In genomic region chr5:150580917-150581316, GRCh38 we compare ENCODE assay signal across 1 cellular context.
TF ChIP-seq lines count a peak whose summit lies in the region.

No MANE protein-coding gene starts in this region.

TF ChIP-seq in HepG2, 621 proteins besides CTCF, POLR2A, EP300 and RAD21 (continued from another document):
- TF ChIP-seq, protein P1, sequence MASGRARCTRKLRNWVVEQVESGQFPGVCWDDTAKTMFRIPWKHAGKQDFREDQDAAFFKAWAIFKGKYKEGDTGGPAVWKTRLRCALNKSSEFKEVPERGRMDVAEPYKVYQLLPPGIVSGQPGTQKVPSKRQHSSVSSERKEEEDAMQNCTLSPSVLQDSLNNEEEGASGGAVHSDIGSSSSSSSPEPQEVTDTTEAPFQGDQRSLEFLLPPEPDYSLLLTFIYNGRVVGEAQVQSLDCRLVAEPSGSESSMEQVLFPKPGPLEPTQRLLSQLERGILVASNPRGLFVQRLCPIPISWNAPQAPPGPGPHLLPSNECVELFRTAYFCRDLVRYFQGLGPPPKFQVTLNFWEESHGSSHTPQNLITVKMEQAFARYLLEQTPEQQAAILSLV (CRISPR knock-in tag; IDR thresholded peaks at IDR 0.05; ENCODE audit: borderline replicate concordance) = no peak
- TF ChIP-seq ZNF138 (CRISPR knock-in tag; IDR thresholded peaks at IDR 0.05; ENCODE audit: low read depth) = no peak
- no peak for TF ChIP-seq TCF12 (IDR thresholded peaks at IDR 0.05)
- TF ChIP-seq TCF12 (CRISPR knock-in tag; IDR thresholded peaks at IDR 0.05) = no peak
- no peak for TF ChIP-seq ZBTB14 (CRISPR knock-in tag; IDR thresholded peaks at IDR 0.05)
- TF ChIP-seq ZFP90 (CRISPR knock-in tag; IDR thresholded peaks at IDR 0.05; ENCODE audit: borderline replicate concordance) = no peak
- no peak for TF ChIP-seq BRD4 (CRISPR knock-in tag; IDR thresholded peaks at IDR 0.05)
- peak; percentile 65 for TF ChIP-seq ZNF18 (CRISPR knock-in tag; IDR thresholded peaks at IDR 0.05; ENCODE audit: insufficient replicate concordance)
- no peak for TF ChIP-seq SIN3A (IDR thresholded peaks at IDR 0.05; ENCODE audit: borderline replicate concordance, low read depth, low read length)
- TF ChIP-seq ZNF17 (CRISPR knock-in tag; IDR thresholded peaks at IDR 0.05) = no peak
- TF ChIP-seq HNF4A (CRISPR knock-in tag; IDR thresholded peaks at IDR 0.05) = peak; percentile 16; the same call in 1 of the 2 replicates
- TF ChIP-seq, protein P2, sequence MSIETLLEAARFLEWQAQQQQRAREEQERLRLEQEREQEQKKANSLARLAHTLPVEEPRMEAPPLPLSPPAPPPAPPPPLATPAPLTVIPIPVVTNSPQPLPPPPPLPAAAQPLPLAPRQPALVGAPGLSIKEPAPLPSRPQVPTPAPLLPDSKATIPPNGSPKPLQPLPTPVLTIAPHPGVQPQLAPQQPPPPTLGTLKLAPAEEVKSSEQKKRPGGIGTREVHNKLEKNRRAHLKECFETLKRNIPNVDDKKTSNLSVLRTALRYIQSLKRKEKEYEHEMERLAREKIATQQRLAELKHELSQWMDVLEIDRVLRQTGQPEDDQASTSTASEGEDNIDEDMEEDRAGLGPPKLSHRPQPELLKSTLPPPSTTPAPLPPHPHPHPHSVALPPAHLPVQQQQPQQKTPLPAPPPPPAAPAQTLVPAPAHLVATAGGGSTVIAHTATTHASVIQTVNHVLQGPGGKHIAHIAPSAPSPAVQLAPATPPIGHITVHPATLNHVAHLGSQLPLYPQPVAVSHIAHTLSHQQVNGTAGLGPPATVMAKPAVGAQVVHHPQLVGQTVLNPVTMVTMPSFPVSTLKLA (IDR thresholded peaks at IDR 0.05) = no peak
- TF ChIP-seq TBP (CRISPR knock-in tag; IDR thresholded peaks at IDR 0.05) = no peak
- TF ChIP-seq REXO4 (CRISPR knock-in tag; IDR thresholded peaks at IDR 0.05; ENCODE audit: borderline replicate concordance) = no peak
- no peak for TF ChIP-seq ZNF432 (CRISPR knock-in tag; IDR thresholded peaks at IDR 0.05; ENCODE audit: borderline replicate concordance)
- TF ChIP-seq ZNF570 (CRISPR knock-in tag; IDR thresholded peaks at IDR 0.05; ENCODE audit: borderline replicate concordance) = no peak
- TF ChIP-seq TBL1XR1 (IDR thresholded peaks at IDR 0.05; ENCODE audit: borderline replicate concordance, low read length, partially characterized antibody) = no peak
- no peak for TF ChIP-seq PHF8 (CRISPR knock-in tag; IDR thresholded peaks at IDR 0.05)
- no peak for TF ChIP-seq NCOR1 (IDR thresholded peaks at IDR 0.05; ENCODE audit: borderline replicate concordance, low read length)
- TF ChIP-seq PHF5A (CRISPR knock-in tag; IDR thresholded peaks at IDR 0.05; ENCODE audit: low read depth, unreplicated experiment) = no peak
- no peak for TF ChIP-seq FOXP4 (CRISPR knock-in tag; IDR thresholded peaks at IDR 0.05)
- 0 out of 2 replicates have a peak, but pooled peaks have one; percentile 17 for TF ChIP-seq CEBPG (CRISPR knock-in tag; IDR thresholded peaks at IDR 0.05)
- no peak for TF ChIP-seq ZFP36L1 (CRISPR knock-in tag; IDR thresholded peaks at IDR 0.05)
- TF ChIP-seq, protein P3, sequence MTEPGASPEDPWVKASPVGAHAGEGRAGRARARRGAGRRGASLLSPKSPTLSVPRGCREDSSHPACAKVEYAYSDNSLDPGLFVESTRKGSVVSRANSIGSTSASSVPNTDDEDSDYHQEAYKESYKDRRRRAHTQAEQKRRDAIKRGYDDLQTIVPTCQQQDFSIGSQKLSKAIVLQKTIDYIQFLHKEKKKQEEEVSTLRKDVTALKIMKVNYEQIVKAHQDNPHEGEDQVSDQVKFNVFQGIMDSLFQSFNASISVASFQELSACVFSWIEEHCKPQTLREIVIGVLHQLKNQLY (CRISPR knock-in tag; IDR thresholded peaks at IDR 0.05) = no peak
- TF ChIP-seq ZBTB1 (CRISPR knock-in tag; IDR thresholded peaks at IDR 0.05; ENCODE audit: borderline replicate concordance) = no peak
